In genomic region chr5:1919209-1919566, GRCh38 we compare ENCODE assay signal across 30 cellular contexts. TPM values are rescaled to one million over a fixed set of nuclear protein-coding genes. Genes with fewer than 3 reads are reported as not detected.
"Had no signal": no experiment of that assay in that cellular context is flagged by ENCODE, and none has a peak within 500 bp of the region (broad histone marks: within the 10 kb centered on the region; RNA-seq: fewer than 3 reads in every experiment).

No MANE protein-coding gene starts in this region.

- H3K9ac ChIP-seq: SK-N-SH had no signal

- H3K27ac ChIP-seq: cardiac muscle cell, SJCRH30, WERI-Rb-1 had no signal

- H3K4me3 ChIP-seq: cardiac muscle cell, SJCRH30 had no signal

- H3K27me3 Mint-ChIP-seq: activated CD4-positive, alpha-beta memory T cell treated with anti-CD3 and anti-CD28 coated beads, Interleukin-2, amount 10 ng/mL, durations not matched to agents 7 days and 5 days had no signal

- H3K4me3 Mint-ChIP-seq: activated CD4-positive, alpha-beta memory T cell treated with anti-CD3 and anti-CD28 coated beads, Interleukin-2, amount 10 ng/mL, durations not matched to agents 7 days and 5 days; activated CD4-positive, alpha-beta T cell treated with anti-CD3 and anti-CD28 coated beads for 36 hours; activated naive CD4-positive, alpha-beta T cell treated with anti-CD3 and anti-CD28 coated beads for 36 hours; activated naive CD8-positive, alpha-beta T cell; activated T-helper 17 cell treated with anti-CD3 and anti-CD28 coated beads, Interleukin-2, amount 50 U/mL, for 72 hours; brain had no signal

- H3K4me1 Mint-ChIP-seq: activated CD4-positive, alpha-beta memory T cell treated with anti-CD3 and anti-CD28 coated beads, Interleukin-2, amount 10 ng/mL, durations not matched to agents 7 days and 5 days; activated CD4-positive, alpha-beta T cell treated with anti-CD3 and anti-CD28 coated beads for 36 hours; activated T-helper 17 cell treated with anti-CD3 and anti-CD28 coated beads, Interleukin-2, amount 50 U/mL, for 72 hours; brain had no signal

- DNase-seq: activated CD4-positive, alpha-beta memory T cell treated with anti-CD3 and anti-CD28 coated beads, Interleukin-2, amount 10 ng/mL, durations not matched to agents 7 days and 5 days; activated CD4-positive, alpha-beta T cell treated with anti-CD3 and anti-CD28 coated beads for 36 hours; activated CD4-positive, alpha-beta T cell treated with anti-CD3 and anti-CD28 coated beads, Interleukin-2, amount 50 U/mL, for 1 hour; activated gamma-delta T cell; activated naive CD4-positive, alpha-beta T cell treated with anti-CD3 and anti-CD28 coated beads for 36 hours; activated T-cell treated with anti-CD3 and anti-CD28 coated beads for 4 hours; activated T-cell treated with anti-CD3 and anti-CD28 coated beads, Interleukin-2, amount 50 U/mL, for 48 hours; amygdala; NCI-H1092; NCI-H1417; NCI-H1930; NCI-H2107; NCI-H2171 treated with DMSO at 0.1 percent for 48 hours; NCI-H226; NCI-H526; NCI-H82; RPMI8226; SJCRH30; SK-N-SH; T-helper 1 cell; WERI-Rb-1 had no signal

- H3K9me3 ChIP-seq: SJCRH30, SK-N-SH had no signal

- H3K4me2 ChIP-seq: SK-N-SH had no signal

- H3K27ac Mint-ChIP-seq: activated CD4-positive, alpha-beta memory T cell treated with anti-CD3 and anti-CD28 coated beads, Interleukin-2, amount 10 ng/mL, durations not matched to agents 7 days and 5 days; activated CD4-positive, alpha-beta T cell treated with anti-CD3 and anti-CD28 coated beads for 36 hours; activated naive CD4-positive, alpha-beta T cell treated with anti-CD3 and anti-CD28 coated beads for 36 hours; activated naive CD8-positive, alpha-beta T cell; activated T-helper 17 cell treated with anti-CD3 and anti-CD28 coated beads, Interleukin-2, amount 50 U/mL, for 72 hours; brain had no signal

- FAIRE-seq: astrocyte had no signal

- H3K36me3 ChIP-seq: cardiac muscle cell, SJCRH30, WERI-Rb-1 had no signal

- ATAC-seq: activated CD4-positive, alpha-beta T cell treated with anti-CD3 and anti-CD28 coated beads for 36 hours; activated T-helper 17 cell treated with anti-CD3 and anti-CD28 coated beads, Interleukin-2, amount 50 U/mL, for 72 hours; Right ventricle myocardium inferior had no signal

- H3K9me3 Mint-ChIP-seq: activated CD4-positive, alpha-beta memory T cell treated with anti-CD3 and anti-CD28 coated beads, Interleukin-2, amount 10 ng/mL, durations not matched to agents 7 days and 5 days; activated T-helper 17 cell treated with anti-CD3 and anti-CD28 coated beads, Interleukin-2, amount 50 U/mL, for 72 hours had no signal

- H3K27me3 ChIP-seq: cardiac muscle cell, SJCRH30 had no signal

- H3K4me1 ChIP-seq: SJCRH30 had no signal

- H3K36me3 Mint-ChIP-seq: activated naive CD8-positive, alpha-beta T cell; brain had no signal

RNA-seq across cellular contexts. Expression of gene IRX4, which starts 36.5 kb away (rescaled TPM):
- total RNA-seq: activated CD4-positive, alpha-beta memory T cell treated with anti-CD3 and anti-CD28 coated beads, Interleukin-2, amount 10 ng/mL, durations not matched to agents 7 days and 5 days; activated CD4-positive, alpha-beta T cell treated with anti-CD3 and anti-CD28 coated beads for 36 hours; activated CD8-positive, alpha-beta memory T cell treated with anti-CD3 and anti-CD28 coated beads for 36 hours; activated naive CD4-positive, alpha-beta T cell treated with anti-CD3 and anti-CD28 coated beads for 36 hours; activated T-helper 17 cell treated with anti-CD3 and anti-CD28 coated beads, Interleukin-2, amount 50 U/mL, for 72 hours; OCI-LY7; SJCRH30; T-helper 2 cell treated with Interferon-gamma antibody and Interleukin-4, amounts not matched to agents 100 ng/mL and 5 ng/mL, for 36 hours had no signal
- polyA plus RNA-seq: SK-N-SH had no signal
